19 cellular contexts compared by ENCODE assay signal in genomic region chr7:110148054-110148453, GRCh38.
"Had no signal": no experiment of that assay in that cellular context is flagged by ENCODE, and none has a peak within 500 bp of the region (broad histone marks: within the 10 kb centered on the region; RNA-seq: fewer than 3 reads in every experiment).

No MANE protein-coding gene starts in this region.

- H3K9me3 ChIP-seq: lower lobe of right lung, thyroid gland, uterus had no signal

- H3K4me2 ChIP-seq: hepatocyte had no signal

- H3K4me3 Mint-ChIP-seq: activated T-cell treated with anti-CD3 and anti-CD28 coated beads, Interleukin-2, amount 50 U/mL, for 72 hours; effector memory CD8-positive, alpha-beta T cell; mesothelial cell of epicardium; nephron; T-cell had no signal

- H3K79me2 ChIP-seq: hepatocyte, parathyroid adenoma had no signal

- H3K4me1 ChIP-seq: lower lobe of right lung, parathyroid adenoma, thyroid gland, uterus had no signal

- H2AFZ ChIP-seq: hepatocyte, parathyroid adenoma had no signal

- H3K27ac Mint-ChIP-seq: activated naive CD4-positive, alpha-beta T cell treated with anti-CD3 and anti-CD28 coated beads, Interleukin-2, amount 50 U/mL, for 72 hours; activated T-cell treated with anti-CD3 and anti-CD28 coated beads, Interleukin-2, amount 50 U/mL, for 72 hours; effector memory CD8-positive, alpha-beta T cell; mesothelial cell of epicardium; nephron; T-cell had no signal

- DNase-seq: activated CD4-positive, alpha-beta T cell treated with anti-CD3 and anti-CD28 coated beads, Interleukin-2, amount 50 U/mL, for 1 hour; activated CD8-positive, alpha-beta memory T cell treated with anti-CD3 and anti-CD28 coated beads, Interleukin-2, amount 50 U/mL, for 4 hours; activated effector memory CD4-positive, alpha-beta T cell treated with anti-CD3 and anti-CD28 coated beads, Interleukin-2, amount 50 U/mL, for 16 hours; activated T-cell treated with anti-CD3 and anti-CD28 coated beads, Interleukin-2, amount 50 U/mL, for 72 hours; dermis blood vessel endothelial cell; effector memory CD8-positive, alpha-beta T cell; left cardiac atrium; lower lobe of right lung; stimulated activated naive CD4-positive, alpha-beta T cell treated with Interleukin-2 at 50 U/mL for 16 hours; T-cell; T-helper 9 cell; thyroid gland; uterus had no signal

- ATAC-seq: activated naive CD4-positive, alpha-beta T cell treated with anti-CD3 and anti-CD28 coated beads, Interleukin-2, amount 50 U/mL, for 72 hours; activated T-cell treated with anti-CD3 and anti-CD28 coated beads, Interleukin-2, amount 50 U/mL, for 72 hours; effector memory CD8-positive, alpha-beta T cell; left cardiac atrium had no signal

- H3K36me3 Mint-ChIP-seq: activated naive CD4-positive, alpha-beta T cell treated with anti-CD3 and anti-CD28 coated beads, Interleukin-2, amount 50 U/mL, for 72 hours; mesothelial cell of epicardium; T-cell had no signal

- H3K9me3 Mint-ChIP-seq: activated naive CD4-positive, alpha-beta T cell treated with anti-CD3 and anti-CD28 coated beads, Interleukin-2, amount 50 U/mL, for 72 hours; activated T-cell treated with anti-CD3 and anti-CD28 coated beads, Interleukin-2, amount 50 U/mL, for 72 hours; mesothelial cell of epicardium; nephron; T-cell had no signal

- H3K36me3 ChIP-seq: cardiac muscle cell, lower lobe of right lung, thyroid gland, uterus had no signal

- H3K27me3 Mint-ChIP-seq: effector memory CD8-positive, alpha-beta T cell had no signal

- H3K4me1 Mint-ChIP-seq: T-cell had no signal

- H3K27ac ChIP-seq: cardiac muscle cell, hepatocyte, lower lobe of right lung, parathyroid adenoma, thyroid gland, uterus had no signal

- H3K9ac ChIP-seq: parathyroid adenoma had no signal

- H3K4me3 ChIP-seq: cardiac muscle cell, hepatocyte, lower lobe of right lung, thyroid gland, uterus had no signal

- H3K27me3 ChIP-seq: cardiac muscle cell, hepatocyte, thyroid gland, uterus had no signal
